In genomic region chr7:3120513-3120912, GRCh38 we compare ENCODE assay signal across 27 cellular contexts.
DNase-seq lines count a peak whose midpoint lies in the region; ATAC-seq, FAIRE-seq and TF ChIP-seq lines count a peak whose summit lies in the region.
"Had no signal": no experiment of that assay in that cellular context is flagged by ENCODE, and none has a peak within 500 bp of the region (broad histone marks: within the 10 kb centered on the region; RNA-seq: fewer than 3 reads in every experiment).

No MANE protein-coding gene starts in this region.

- H3K36me3 ChIP-seq in OCI-LY7 (ENCODE audit: insufficient read depth, low read length) = no peaks in the 10 kb centered on the region
- no peaks in the 10 kb centered on the region for H3K36me3 ChIP-seq in small intestine (ENCODE audit: control insufficient read depth in 2 of 2, insufficient read depth in 2 of 2, low read length in 2 of 2)
- H3K36me3 ChIP-seq: ascending aorta, BLaER1, cardiac muscle cell, esophagus squamous epithelium, neural progenitor cell, right atrium auricular region, spleen, upper lobe of right lung had no signal

- no peaks in the 10 kb centered on the region for H3K79me2 ChIP-seq in OCI-LY7 (ENCODE audit: insufficient read depth, low read depth, low read length)

- no peaks in the 10 kb centered on the region for H3K27me3 ChIP-seq in small intestine (ENCODE audit: control insufficient read depth in 2 of 2, insufficient read depth in 2 of 2, low read length in 2 of 2)
- H3K27me3 ChIP-seq: ascending aorta, BLaER1, cardiac muscle cell, neural progenitor cell, right atrium auricular region, upper lobe of right lung had no signal

- H3K27ac Mint-ChIP-seq in activated naive CD4-positive, alpha-beta T cell treated with anti-CD3 and anti-CD28 coated beads, Interleukin-2, amount 10 ng/mL, durations not matched to agents 7 days and 5 days = peak overlapping the region; percentile 89
- H3K27ac Mint-ChIP-seq in activated naive CD8-positive, alpha-beta T cell treated with anti-CD3 and anti-CD28 coated beads, Interleukin-2, amount 50 U/mL, for 24 hours = peak overlapping the region; percentile 11
- H3K27ac Mint-ChIP-seq: activated naive CD4-positive, alpha-beta T cell treated with anti-CD3 and anti-CD28 coated beads, Interleukin-2, amount 50 U/mL, for 24 hours; neural progenitor cell had no signal

- intact Hi-C loops in OCI-LY7 (cut with micrococcal nuclease; ENCODE audit: unreplicated experiment) (no loop called here), head of caudate nucleus (cut with DNase I) (no loop called here)

- no peak overlapping the region for H2AFZ ChIP-seq in OCI-LY7 (ENCODE audit: low read length)
- H2AFZ ChIP-seq: neural progenitor cell had no signal

- H3K27ac ChIP-seq in OCI-LY7 (ENCODE audit: low read depth, low read length, poor library complexity, severe bottlenecking) (no peak overlapping the region), small intestine (ENCODE audit: low read depth in 1 of 2, low read length in 1 of 2) (no peak overlapping the region)
- H3K27ac ChIP-seq: ascending aorta, BLaER1, cardiac muscle cell, esophagus squamous epithelium, KMS-11, neural progenitor cell, right atrium auricular region, upper lobe of right lung had no signal

- CTCF ChIA-PET in activated naive CD4-positive, alpha-beta T cell treated with anti-CD3 and anti-CD28 coated beads, Interleukin-2, amount 10 ng/mL, durations not matched to agents 7 days and 5 days (lab: Charles Lee) = interaction anchor here (0.7 to 7.3 kb wide), 2 partner anchors 55 to 255 kb away, joined by 3 to 39 read pairs; no protein-coding TSS in a partner anchor
- CTCF ChIA-PET in OCI-LY7 (lab: Charles Lee; ENCODE audit: unreplicated experiment) = interaction anchor here (1.4 kb wide), 1 partner anchor 19 kb away, joined by 3 read pairs; no protein-coding TSS in a partner anchor

- H3K9me2 ChIP-seq in OCI-LY7 (ENCODE audit: insufficient read depth, low read length) = no peaks in the 10 kb centered on the region
- H3K9me2 ChIP-seq: SK-N-SH had no signal

- FAIRE-seq in small intestine (lab: Jason Lieb, UNC) = no peak
- FAIRE-seq: D721Med had no signal

- H4K20me1 ChIP-seq in OCI-LY7 (ENCODE audit: insufficient read depth, low read length) = no peaks in the 10 kb centered on the region
- H4K20me1 ChIP-seq: BLaER1 had no signal

- peaks cover 27% of the 10 kb centered on the region for H3K36me3 Mint-ChIP-seq in activated naive CD4-positive, alpha-beta T cell treated with anti-CD3 and anti-CD28 coated beads, Interleukin-2, amount 10 ng/mL, durations not matched to agents 7 days and 5 days
- peaks cover 9% of the 10 kb centered on the region for H3K36me3 Mint-ChIP-seq in activated naive CD8-positive, alpha-beta T cell treated with anti-CD3 and anti-CD28 coated beads, Interleukin-2, amount 50 U/mL, for 24 hours (ENCODE audit: low read depth)
- H3K36me3 Mint-ChIP-seq: activated naive CD4-positive, alpha-beta T cell treated with anti-CD3 and anti-CD28 coated beads, Interleukin-2, amount 50 U/mL, for 24 hours had no signal

- H3K4me3 ChIP-seq in OCI-LY7 (ENCODE audit: low read depth, low read length, poor library complexity, severe bottlenecking) (no peak overlapping the region), small intestine (ENCODE audit: low read depth in 1 of 2, low read length in 2 of 2) (no peak overlapping the region)
- H3K4me3 ChIP-seq: ascending aorta, BLaER1, cardiac muscle cell, esophagus squamous epithelium, lung, neural progenitor cell, right atrium auricular region, spleen, upper lobe of right lung had no signal

- TF ChIP-seq CTCF in OCI-LY7 (conservative IDR thresholded peaks at IDR 0.05; ENCODE audit: low read length) = no peak

- H3K9me3 ChIP-seq in OCI-LY7 (ENCODE audit: low read length) = no peaks in the 10 kb centered on the region
- H3K9me3 ChIP-seq in small intestine (ENCODE audit: control insufficient read depth, low read depth) = no peaks in the 10 kb centered on the region
- H3K9me3 ChIP-seq: SK-N-SH, upper lobe of right lung had no signal

- BruUV-seq in OCI-LY7 (replicated peaks; lab: Mats Ljungman, UMichigan) = no TSS peak

- H3K4me1 Mint-ChIP-seq in activated naive CD4-positive, alpha-beta T cell treated with anti-CD3 and anti-CD28 coated beads, Interleukin-2, amount 10 ng/mL, durations not matched to agents 7 days and 5 days = peaks cover 59% of the 10 kb centered on the region
- peaks cover 28% of the 10 kb centered on the region for H3K4me1 Mint-ChIP-seq in activated naive CD8-positive, alpha-beta T cell treated with anti-CD3 and anti-CD28 coated beads, Interleukin-2, amount 50 U/mL, for 24 hours

- no peak for ATAC-seq in activated naive CD8-positive, alpha-beta T cell treated with anti-CD3 and anti-CD28 coated beads, Interleukin-2, amount 50 U/mL, for 24 hours
- ATAC-seq in HG02678 (IDR thresholded peaks at IDR 0.05; ENCODE audit: unreplicated experiment) = no peak
- ATAC-seq: HCT116, upper lobe of right lung had no signal

- peak; percentile 68 for DNase-seq in activated naive CD4-positive, alpha-beta T cell treated with anti-CD3 and anti-CD28 coated beads, Interleukin-2, amount 10 ng/mL, durations not matched to agents 7 days and 5 days
- no peak for DNase-seq in activated naive CD4-positive, alpha-beta T cell treated with Interleukin-2 at 50 U/mL for 16 hours
- DNase-seq in OCI-LY7 (ENCODE audit: low spot score) = peak; percentile 4
- DNase-seq in activated naive CD8-positive, alpha-beta T cell treated with anti-CD3 and anti-CD28 coated beads, Interleukin-2, amount 50 U/mL, for 24 hours = no peak
- peak; percentile 9 for DNase-seq in small intestine
- no peak for DNase-seq in HUDEP-2 (lab: John Stamatoyannopoulos, UW; ENCODE audit: unreplicated experiment in 76 of 76)
- DNase-seq in head of caudate nucleus = no peak
- DNase-seq: activated T-cell treated with anti-CD3 and anti-CD28 coated beads for 4 hours; esophagus squamous epithelium; foreskin melanocyte; NCI-H146; OCI-M1; SK-N-SH; spleen; stimulated activated CD4-positive, alpha-beta T cell treated with anti-CD3 and anti-CD28 coated beads, Interleukin-4, amount 100 ng/mL, for 1 hour; upper lobe of right lung had no signal

- H3K4me2 ChIP-seq in OCI-LY7 (ENCODE audit: low read length) = no peak overlapping the region
- H3K4me2 ChIP-seq: BLaER1, KMS-11, neural progenitor cell, SK-N-SH had no signal

- peaks cover 18% of the 10 kb centered on the region for H3K27me3 Mint-ChIP-seq in activated naive CD4-positive, alpha-beta T cell treated with anti-CD3 and anti-CD28 coated beads, Interleukin-2, amount 10 ng/mL, durations not matched to agents 7 days and 5 days
- peaks cover 4% of the 10 kb centered on the region for H3K27me3 Mint-ChIP-seq in activated naive CD8-positive, alpha-beta T cell treated with anti-CD3 and anti-CD28 coated beads, Interleukin-2, amount 50 U/mL, for 24 hours
- H3K27me3 Mint-ChIP-seq: activated naive CD4-positive, alpha-beta T cell treated with anti-CD3 and anti-CD28 coated beads, Interleukin-2, amount 50 U/mL, for 24 hours had no signal

- POLR2A ChIA-PET in OCI-LY7 (lab: Charles Lee) = no interaction called here

- peak overlapping the region; percentile 27 for H3K4me3 Mint-ChIP-seq in activated naive CD4-positive, alpha-beta T cell treated with anti-CD3 and anti-CD28 coated beads, Interleukin-2, amount 10 ng/mL, durations not matched to agents 7 days and 5 days
- H3K4me3 Mint-ChIP-seq in activated naive CD8-positive, alpha-beta T cell treated with anti-CD3 and anti-CD28 coated beads, Interleukin-2, amount 50 U/mL, for 24 hours = no peak overlapping the region
- H3K4me3 Mint-ChIP-seq: activated naive CD4-positive, alpha-beta T cell treated with anti-CD3 and anti-CD28 coated beads, Interleukin-2, amount 50 U/mL, for 24 hours; neural progenitor cell had no signal

- H3K9me3 Mint-ChIP-seq in activated naive CD4-positive, alpha-beta T cell treated with anti-CD3 and anti-CD28 coated beads, Interleukin-2, amount 10 ng/mL, durations not matched to agents 7 days and 5 days = peaks cover 27% of the 10 kb centered on the region
- H3K9me3 Mint-ChIP-seq in activated naive CD8-positive, alpha-beta T cell treated with anti-CD3 and anti-CD28 coated beads, Interleukin-2, amount 50 U/mL, for 24 hours = peaks cover 21% of the 10 kb centered on the region

- WGBS in small intestine, 3 donors = 74 to 89% (median 79%) methylated on average over 3 of the region's 3 CpGs

- H3K4me1 ChIP-seq in OCI-LY7 (ENCODE audit: insufficient read depth, low read length, poor library complexity, severe bottlenecking) (no peaks in the 10 kb centered on the region), small intestine (ENCODE audit: control insufficient read depth in 2 of 2, insufficient read depth in 1 of 2, low read depth in 1 of 2, low read length in 1 of 2) (no peaks in the 10 kb centered on the region)
- H3K4me1 ChIP-seq: ascending aorta, right atrium auricular region, upper lobe of right lung had no signal

Comparison
In these comparisons a context has a peak if more than half of its experiments do, and no peak if none do; other contexts are left out.
1. DNase-seq: peak in activated naive CD4-positive, alpha-beta T cell treated with anti-CD3 and anti-CD28 coated beads, Interleukin-2, amount 10 ng/mL, durations not matched to agents 7 days and 5 days (single experiment), OCI-LY7 (single experiment) and small intestine (single experiment); none in activated naive CD4-positive, alpha-beta T cell treated with Interleukin-2 at 50 U/mL for 16 hours (single experiment), activated naive CD8-positive, alpha-beta T cell treated with anti-CD3 and anti-CD28 coated beads, Interleukin-2, amount 50 U/mL, for 24 hours (single experiment), HUDEP-2 (0 of 76) and head of caudate nucleus (0 of 42).